In genomic region chr2:143802871-143803650, GRCh38 we compare ENCODE assay signal across 1 cellular context.
TF ChIP-seq lines count a peak whose summit lies in the region.

No MANE protein-coding gene starts in this region.

TF ChIP-seq in GM23338, 12 proteins besides CTCF, POLR2A, EP300 and RAD21 (continued from another document):
- TF ChIP-seq ZNF462 (CRISPR knock-in tag; IDR thresholded peaks at IDR 0.05) (no peak), EZH2 (IDR thresholded peaks at IDR 0.05; ENCODE audit: low read depth, unreplicated experiment) (no peak), POLR2AphosphoS5 (IDR thresholded peaks at IDR 0.05; ENCODE audit: low read depth) (no peak)
